In genomic region chr2:234044157-234044556, GRCh38 we compare ENCODE assay signal across 1 cellular context.
TF ChIP-seq lines count a peak whose summit lies in the region.

No MANE protein-coding gene starts in this region.

TF ChIP-seq in SK-N-SH, 30 proteins besides CTCF, POLR2A, EP300 and RAD21 (continued from another document):
- TF ChIP-seq, protein P1, sequence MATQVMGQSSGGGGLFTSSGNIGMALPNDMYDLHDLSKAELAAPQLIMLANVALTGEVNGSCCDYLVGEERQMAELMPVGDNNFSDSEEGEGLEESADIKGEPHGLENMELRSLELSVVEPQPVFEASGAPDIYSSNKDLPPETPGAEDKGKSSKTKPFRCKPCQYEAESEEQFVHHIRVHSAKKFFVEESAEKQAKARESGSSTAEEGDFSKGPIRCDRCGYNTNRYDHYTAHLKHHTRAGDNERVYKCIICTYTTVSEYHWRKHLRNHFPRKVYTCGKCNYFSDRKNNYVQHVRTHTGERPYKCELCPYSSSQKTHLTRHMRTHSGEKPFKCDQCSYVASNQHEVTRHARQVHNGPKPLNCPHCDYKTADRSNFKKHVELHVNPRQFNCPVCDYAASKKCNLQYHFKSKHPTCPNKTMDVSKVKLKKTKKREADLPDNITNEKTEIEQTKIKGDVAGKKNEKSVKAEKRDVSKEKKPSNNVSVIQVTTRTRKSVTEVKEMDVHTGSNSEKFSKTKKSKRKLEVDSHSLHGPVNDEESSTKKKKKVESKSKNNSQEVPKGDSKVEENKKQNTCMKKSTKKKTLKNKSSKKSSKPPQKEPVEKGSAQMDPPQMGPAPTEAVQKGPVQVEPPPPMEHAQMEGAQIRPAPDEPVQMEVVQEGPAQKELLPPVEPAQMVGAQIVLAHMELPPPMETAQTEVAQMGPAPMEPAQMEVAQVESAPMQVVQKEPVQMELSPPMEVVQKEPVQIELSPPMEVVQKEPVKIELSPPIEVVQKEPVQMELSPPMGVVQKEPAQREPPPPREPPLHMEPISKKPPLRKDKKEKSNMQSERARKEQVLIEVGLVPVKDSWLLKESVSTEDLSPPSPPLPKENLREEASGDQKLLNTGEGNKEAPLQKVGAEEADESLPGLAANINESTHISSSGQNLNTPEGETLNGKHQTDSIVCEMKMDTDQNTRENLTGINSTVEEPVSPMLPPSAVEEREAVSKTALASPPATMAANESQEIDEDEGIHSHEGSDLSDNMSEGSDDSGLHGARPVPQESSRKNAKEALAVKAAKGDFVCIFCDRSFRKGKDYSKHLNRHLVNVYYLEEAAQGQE (IDR thresholded peaks at IDR 0.05; ENCODE audit: low read depth, low read length) = no peak
- TF ChIP-seq EZH2phosphoT487 (IDR thresholded peaks at IDR 0.05; ENCODE audit: borderline replicate concordance, low read depth) (no peak), GABPA (IDR thresholded peaks at IDR 0.05; ENCODE audit: low read depth) (no peak), GATA2 (CRISPR knock-in tag; IDR thresholded peaks at IDR 0.05) (no peak), USF2 (IDR thresholded peaks at IDR 0.05; ENCODE audit: borderline replicate concordance, low read depth, low read length) (no peak), PBX3 (IDR thresholded peaks at IDR 0.05) (peak; percentile 42; the same call in 1 of the 2 replicates), NFIC (IDR thresholded peaks at IDR 0.05; ENCODE audit: borderline replicate concordance) (peak; percentile 83), RXRA (IDR thresholded peaks at IDR 0.05; ENCODE audit: borderline replicate concordance, low read depth) (peak; percentile 55; the same call in 1 of the 2 replicates), CHD2 (IDR thresholded peaks at IDR 0.05; ENCODE audit: low read length, partially characterized antibody) (no peak), NRF1 (IDR thresholded peaks at IDR 0.05; ENCODE audit: low read depth, low read length) (no peak), RFX5 (IDR thresholded peaks at IDR 0.05; ENCODE audit: low read length) (no peak), TAF1 (IDR thresholded peaks at IDR 0.05; ENCODE audit: borderline replicate concordance, low read depth, low read length) (no peak), RCOR1 (IDR thresholded peaks at IDR 0.05; ENCODE audit: low read length) (no peak), FOXM1 (IDR thresholded peaks at IDR 0.05; ENCODE audit: low read depth) (peak; percentile 25; the same call in 1 of the 2 replicates), JUND (IDR thresholded peaks at IDR 0.05) (peak; percentile 60), FOXJ3 (CRISPR knock-in tag; IDR thresholded peaks at IDR 0.05) (no peak), SIN3A (IDR thresholded peaks at IDR 0.05; ENCODE audit: borderline replicate concordance, low read depth, low read length) (no peak), TCF12 (IDR thresholded peaks at IDR 0.05) (peak; percentile 82), TEAD4 (IDR thresholded peaks at IDR 0.05; ENCODE audit: borderline replicate concordance, insufficient read depth) (peak; percentile 35; the same call in 1 of the 2 replicates)
- TF ChIP-seq, protein P2, sequence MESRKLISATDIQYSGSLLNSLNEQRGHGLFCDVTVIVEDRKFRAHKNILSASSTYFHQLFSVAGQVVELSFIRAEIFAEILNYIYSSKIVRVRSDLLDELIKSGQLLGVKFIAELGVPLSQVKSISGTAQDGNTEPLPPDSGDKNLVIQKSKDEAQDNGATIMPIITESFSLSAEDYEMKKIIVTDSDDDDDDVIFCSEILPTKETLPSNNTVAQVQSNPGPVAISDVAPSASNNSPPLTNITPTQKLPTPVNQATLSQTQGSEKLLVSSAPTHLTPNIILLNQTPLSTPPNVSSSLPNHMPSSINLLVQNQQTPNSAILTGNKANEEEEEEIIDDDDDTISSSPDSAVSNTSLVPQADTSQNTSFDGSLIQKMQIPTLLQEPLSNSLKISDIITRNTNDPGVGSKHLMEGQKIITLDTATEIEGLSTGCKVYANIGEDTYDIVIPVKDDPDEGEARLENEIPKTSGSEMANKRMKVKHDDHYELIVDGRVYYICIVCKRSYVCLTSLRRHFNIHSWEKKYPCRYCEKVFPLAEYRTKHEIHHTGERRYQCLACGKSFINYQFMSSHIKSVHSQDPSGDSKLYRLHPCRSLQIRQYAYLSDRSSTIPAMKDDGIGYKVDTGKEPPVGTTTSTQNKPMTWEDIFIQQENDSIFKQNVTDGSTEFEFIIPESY (IDR thresholded peaks at IDR 0.05; ENCODE audit: borderline replicate concordance, low read depth) = no peak
- TF ChIP-seq, protein P3, sequence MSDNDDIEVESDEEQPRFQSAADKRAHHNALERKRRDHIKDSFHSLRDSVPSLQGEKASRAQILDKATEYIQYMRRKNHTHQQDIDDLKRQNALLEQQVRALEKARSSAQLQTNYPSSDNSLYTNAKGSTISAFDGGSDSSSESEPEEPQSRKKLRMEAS (IDR thresholded peaks at IDR 0.05; ENCODE audit: low read depth) = peak; percentile 41; the same call in 1 of the 2 replicates
